In genomic region chr14:47929334-47929733, GRCh38 we compare ENCODE assay signal across 16 cellular contexts.
DNase-seq lines count a peak whose midpoint lies in the region; ATAC-seq and TF ChIP-seq lines count a peak whose summit lies in the region.
"Had no signal": no experiment of that assay in that cellular context is flagged by ENCODE, and none has a peak within 500 bp of the region (broad histone marks: within the 10 kb centered on the region; RNA-seq: fewer than 3 reads in every experiment).

No MANE protein-coding gene starts in this region.

- no peaks in the 10 kb centered on the region for H3K9me3 ChIP-seq in adrenal gland (replicated peaks in 1 of 3)

- H3K27ac ChIP-seq in adrenal gland = no peak overlapping the region

- ATAC-seq in GM18498 (IDR thresholded peaks at IDR 0.05; ENCODE audit: unreplicated experiment) (peak; percentile 80), GM21423 (IDR thresholded peaks at IDR 0.05; ENCODE audit: unreplicated experiment) (peak; percentile 91), HG03108 (IDR thresholded peaks at IDR 0.05; ENCODE audit: unreplicated experiment) (peak; percentile 52), GM19455 (IDR thresholded peaks at IDR 0.05; ENCODE audit: unreplicated experiment) (no peak)
- ATAC-seq: left colon; naive thymus-derived CD4-positive, alpha-beta T cell had no signal

- TF ChIP-seq CTCF in adrenal gland (IDR thresholded peaks at IDR 0.05) = no peak

- DNase-seq in NAMALWA (ENCODE audit: low spot score) (peak; percentile 65), adrenal gland (no peak), hepatic stellate cell (ENCODE audit: low spot score) (no peak)
- DNase-seq in activated CD4-positive, alpha-beta T cell treated with anti-CD3 and anti-CD28 coated beads, Interleukin-2, amount 50 U/mL, for 48 hours = no peak
- DNase-seq: activated CD4-positive, alpha-beta T cell treated with anti-CD3 and anti-CD28 coated beads, Interleukin-2, amount 10 ng/mL, durations not matched to agents 7 days and 5 days; DMS153; left colon; naive thymus-derived CD4-positive, alpha-beta T cell; NCI-H1694 treated with DMSO at 0.1 percent for 48 hours; NCI-H524 treated with DMSO at 0.1 percent for 48 hours; RPMI8226; stimulated activated CD4-positive, alpha-beta T cell treated with anti-CD3 and anti-CD28 coated beads, Interleukin-1b, Interleukin-23, amount 100 ng/mL, for 48 hours had no signal

- TF ChIP-seq POLR2A in adrenal gland (IDR thresholded peaks at IDR 0.05) = no peak

- intact Hi-C loops in adrenal gland (cut with DNase I) = no loop called here

- no peaks in the 10 kb centered on the region for H3K27me3 ChIP-seq in adrenal gland

- H3K4me1 ChIP-seq in adrenal gland (replicated peaks in 1 of 2) = no peaks in the 10 kb centered on the region

- no peaks in the 10 kb centered on the region for H3K36me3 ChIP-seq in adrenal gland (replicated peaks in 1 of 2)

- no peak overlapping the region for H3K4me3 ChIP-seq in adrenal gland
